ENCODE assay signal across 31 cellular contexts in genomic region chr2:241675885-241676284, GRCh38. TPM values are rescaled to one million over a fixed set of nuclear protein-coding genes. Genes with fewer than 3 reads are reported as not detected.
A peak's percentile ranks its signal among the peaks of the same experiment; 100 is the strongest.
DNase-seq lines count a peak whose midpoint lies in the region; ATAC-seq, FAIRE-seq and TF ChIP-seq lines count a peak whose summit lies in the region.
"Had no signal": no experiment of that assay in that cellular context is flagged by ENCODE, and none has a peak within 500 bp of the region (broad histone marks: within the 10 kb centered on the region; RNA-seq: fewer than 3 reads in every experiment).

No MANE protein-coding gene starts in this region.

- no peak for TF ChIP-seq EP300 in HepG2 (IDR thresholded peaks at IDR 0.05; ENCODE audit: low read depth in 2 of 2, low read length in 2 of 2)
- TF ChIP-seq EP300 in HepG2 (CRISPR knock-in tag; IDR thresholded peaks at IDR 0.05; ENCODE audit: borderline replicate concordance), result no peak

- no peak overlapping the region for H2AFZ ChIP-seq in HepG2 (ENCODE audit: low read length)

- H3K27me3 Mint-ChIP-seq in activated CD4-positive, alpha-beta T cell treated with anti-CD3 and anti-CD28 coated beads, Interleukin-2, amount 10 ng/mL, durations not matched to agents 7 days and 5 days, result no peaks in the 10 kb centered on the region
- H3K27me3 Mint-ChIP-seq: stimulated activated memory B cell treated with anti-CD40 and anti-IgM and Interleukin-4, amounts not matched to agents 10 μg/mL and 1 μg/mL and 100 μg/mL, for 72 hours; T-helper 17 cell had no signal

- CTCF ChIA-PET in HepG2 (lab: Yijun Ruan, JAX; ENCODE audit: low intra/inter-chr PET ratio, low total read pairs), result no interaction called here
- CTCF ChIA-PET in activated CD4-positive, alpha-beta T cell treated with anti-CD3 and anti-CD28 coated beads, Interleukin-2, amount 10 ng/mL, durations not matched to agents 7 days and 5 days (lab: Charles Lee), result interaction anchor here (0.9 kb wide), 1 partner anchor 21 kb away, joined by 6 read pairs; no protein-coding TSS in a partner anchor

- no peaks in the 10 kb centered on the region for H3K27me3 ChIP-seq in HepG2 (ENCODE audit: control insufficient read depth in 1 of 2, insufficient read depth in 2 of 2, low read length in 2 of 2)
- H3K27me3 ChIP-seq in right lobe of liver, result no peaks in the 10 kb centered on the region
- H3K27me3 ChIP-seq: BLaER1 treated with 17β-estradiol and CSF1 and Interleukin-3, amounts not matched to agents 10 nM and 100 nM; ovary; testis; uterus had no signal

- no TSS peak for BruUV-seq in HepG2 (replicated peaks; lab: Mats Ljungman, UMichigan)

- H3K4me2 ChIP-seq in HepG2 (ENCODE audit: low read depth, low read length), result no peak overlapping the region
- H3K4me2 ChIP-seq: BLaER1 treated with 17β-estradiol and CSF1 and Interleukin-3, amounts not matched to agents 10 nM and 100 nM; SK-N-SH had no signal

- H3K4me3 ChIP-seq in HepG2 (replicated peaks in 1 of 3; ENCODE audit: insufficient read depth in 1 of 3, low read depth in 2 of 3, low read length in 3 of 3), result no peak overlapping the region
- H3K4me3 ChIP-seq in right lobe of liver, result no peak overlapping the region
- H3K4me3 ChIP-seq in choroid plexus epithelial cell (ENCODE audit: low read depth, low read length), result no peak overlapping the region
- H3K4me3 ChIP-seq: BLaER1 treated with 17β-estradiol and CSF1 and Interleukin-3, amounts not matched to agents 10 nM and 100 nM; lung; ovary; testis; uterus had no signal

- in situ Hi-C loops in HepG2 (cut with HindIII; ENCODE audit: extremely low pct_ligation_motif_present, low pct_unique_long_range_greater_than_20kb), result no loop called here

- H3K9ac ChIP-seq in HepG2 (ENCODE audit: insufficient read depth, low read depth, low read length), result no peak overlapping the region
- H3K9ac ChIP-seq: BLaER1 treated with 17β-estradiol and CSF1 and Interleukin-3, amounts not matched to agents 10 nM and 100 nM; SK-N-SH had no signal

- H3K4me3 Mint-ChIP-seq in activated CD4-positive, alpha-beta T cell treated with anti-CD3 and anti-CD28 coated beads, Interleukin-2, amount 10 ng/mL, durations not matched to agents 7 days and 5 days, result no peak overlapping the region
- H3K4me3 Mint-ChIP-seq: activated T-cell treated with anti-CD3 and anti-CD28 coated beads, Interleukin-2, amount 50 U/mL, for 72 hours; nephron progenitor cell; stimulated activated memory B cell treated with anti-CD40 and anti-IgM and Interleukin-4, amounts not matched to agents 10 μg/mL and 1 μg/mL and 100 μg/mL, for 72 hours; T-helper 17 cell had no signal

- no peaks in the 10 kb centered on the region for H3K4me1 ChIP-seq in HepG2 (ENCODE audit: insufficient read depth, low read length)
- H3K4me1 ChIP-seq in right lobe of liver, result no peaks in the 10 kb centered on the region
- H3K4me1 ChIP-seq: testis, uterus had no signal

- H3K79me2 ChIP-seq in HepG2 (ENCODE audit: insufficient read depth, low read length), result no peaks in the 10 kb centered on the region

- ATAC-seq in HepG2 (peak; percentile 6), right lobe of liver (no peak), GM21390 (IDR thresholded peaks at IDR 0.05; ENCODE audit: unreplicated experiment) (no peak)
- ATAC-seq: activated T-cell treated with anti-CD3 and anti-CD28 coated beads, Interleukin-2, amount 50 U/mL, for 72 hours; HCT116; stimulated activated memory B cell treated with anti-CD40 and anti-IgM and Interleukin-4, amounts not matched to agents 10 μg/mL and 1 μg/mL and 100 μg/mL, for 72 hours; T-helper 17 cell had no signal

- H3K9me3 ChIP-seq in HepG2 (ENCODE audit: low read length) (no peaks in the 10 kb centered on the region), right lobe of liver (no peaks in the 10 kb centered on the region)
- H3K9me3 ChIP-seq: BLaER1 treated with 17β-estradiol and CSF1 and Interleukin-3, amounts not matched to agents 10 nM and 100 nM; ovary; SK-N-SH; testis; uterus had no signal

- TF ChIP-seq POLR2A in HepG2 (IDR thresholded peaks at IDR 0.05; ENCODE audit: insufficient read depth in 1 of 2, low read depth in 2 of 2, low read length in 2 of 2) (no peak), right lobe of liver (IDR thresholded peaks at IDR 0.05) (no peak)

- 0 out of 2 replicates have a peak, but pooled peaks have one; percentile 7 for TF ChIP-seq CTCF in HepG2 (CRISPR knock-in tag; IDR thresholded peaks at IDR 0.05)
- TF ChIP-seq CTCF in right lobe of liver (IDR thresholded peaks at IDR 0.05), result no peak
- TF ChIP-seq CTCF in choroid plexus epithelial cell (conservative IDR thresholded peaks at IDR 0.05; ENCODE audit: low read depth, low read length), result peak; percentile 6

- no peaks in the 10 kb centered on the region for H3K9me3 Mint-ChIP-seq in activated CD4-positive, alpha-beta T cell treated with anti-CD3 and anti-CD28 coated beads, Interleukin-2, amount 10 ng/mL, durations not matched to agents 7 days and 5 days
- H3K9me3 Mint-ChIP-seq: activated T-cell treated with anti-CD3 and anti-CD28 coated beads, Interleukin-2, amount 50 U/mL, for 72 hours; nephron progenitor cell; stimulated activated memory B cell treated with anti-CD40 and anti-IgM and Interleukin-4, amounts not matched to agents 10 μg/mL and 1 μg/mL and 100 μg/mL, for 72 hours had no signal

- no peak overlapping the region for H3K27ac ChIP-seq in HepG2 (ENCODE audit: extremely low read length, insufficient read depth, low read length)
- no peak overlapping the region for H3K27ac ChIP-seq in right lobe of liver
- H3K27ac ChIP-seq: BLaER1 treated with 17β-estradiol and CSF1 and Interleukin-3, amounts not matched to agents 10 nM and 100 nM; ovary; testis; uterus had no signal

- H4K20me1 ChIP-seq in HepG2 (ENCODE audit: insufficient read depth, low read length), result no peaks in the 10 kb centered on the region

- POLR2A ChIA-PET in HepG2 (lab: Yijun Ruan, JAX), result interaction anchor here (1.4 kb wide), 1 partner anchor 11 kb away, joined by 7 read pairs; the partner anchor contains the start of gene DTYMK
- POLR2A ChIA-PET in activated CD4-positive, alpha-beta T cell treated with anti-CD3 and anti-CD28 coated beads, Interleukin-2, amount 10 ng/mL, durations not matched to agents 7 days and 5 days (lab: Charles Lee), result no interaction called here

- no peak for FAIRE-seq in HepG2 (lab: Jason Lieb, UNC)
- FAIRE-seq: endometrium, GM12892 had no signal

- peaks cover 35 to 69% of the 10 kb centered on the region in 2 experiments for H3K36me3 ChIP-seq in HepG2 (replicated peaks in 1 of 2; ENCODE audit: control insufficient read depth in 1 of 2, insufficient read depth in 2 of 2, low read length in 2 of 2)
- peaks cover 0 to 11% (median 0%) of the 10 kb centered on the region in 4 donors for H3K36me3 ChIP-seq in right lobe of liver
- H3K36me3 ChIP-seq: ovary, uterus had no signal

- intact Hi-C loops in HepG2 (cut with micrococcal nuclease; ENCODE audit: unreplicated experiment), result no loop called here
- intact Hi-C loops in right lobe of liver (cut with DNase I), result no loop called here

- DNase-seq in HepG2 (ENCODE audit: low spot score) (no peak), right lobe of liver (no peak), choroid plexus epithelial cell (ENCODE audit: low read depth) (no peak), NCI-H2171 treated with DMSO at 0.1 percent for 48 hours (lab: John Stamatoyannopoulos, UW) (no peak)
- no peak for DNase-seq in activated CD4-positive, alpha-beta T cell treated with anti-CD3 and anti-CD28 coated beads, Interleukin-2, amount 10 ng/mL, durations not matched to agents 7 days and 5 days
- DNase-seq: activated CD4-positive, alpha-beta T cell treated with anti-CD3 and anti-CD28 coated beads for 48 hours; activated naive CD4-positive, alpha-beta T cell treated with Interleukin-2 at 50 U/mL for 16 hours; activated T-cell treated with anti-CD3 and anti-CD28 coated beads, Interleukin-2, amount 50 U/mL, for 72 hours; COR-L47; DND-41; glutamatergic neuron; kidney glomerular epithelial cell; NCI-H1048; NCI-H187 treated with DMSO at 0.1 percent for 48 hours; NCI-H226; NCI-H774; nephron progenitor cell; ovary; retina; SK-N-SH; stimulated activated CD4-positive, alpha-beta T cell treated with anti-CD3 and anti-CD28 coated beads, Interleukin-4, amount 100 ng/mL, for 1 hour; T-helper 17 cell; testis; uterus had no signal

- no peak overlapping the region for H3K27ac Mint-ChIP-seq in activated CD4-positive, alpha-beta T cell treated with anti-CD3 and anti-CD28 coated beads, Interleukin-2, amount 10 ng/mL, durations not matched to agents 7 days and 5 days
- H3K27ac Mint-ChIP-seq: activated T-cell treated with anti-CD3 and anti-CD28 coated beads, Interleukin-2, amount 50 U/mL, for 72 hours; stimulated activated memory B cell treated with anti-CD40 and anti-IgM and Interleukin-4, amounts not matched to agents 10 μg/mL and 1 μg/mL and 100 μg/mL, for 72 hours had no signal

- H3K4me1 Mint-ChIP-seq in activated CD4-positive, alpha-beta T cell treated with anti-CD3 and anti-CD28 coated beads, Interleukin-2, amount 10 ng/mL, durations not matched to agents 7 days and 5 days, result peaks cover 16% of the 10 kb centered on the region
- H3K4me1 Mint-ChIP-seq: nephron progenitor cell had no signal

- H3K36me3 Mint-ChIP-seq in activated CD4-positive, alpha-beta T cell treated with anti-CD3 and anti-CD28 coated beads, Interleukin-2, amount 10 ng/mL, durations not matched to agents 7 days and 5 days (ENCODE audit: low read depth), result peaks cover 26% of the 10 kb centered on the region

- WGBS in HepG2 (ENCODE audit: low lambda C conversion rate), result 96% methylated on average over 7 of the region's 17 CpGs
- no CpG with 5 or more reads among the region's 17 CpGs for WGBS in right lobe of liver (ENCODE audit: insufficient coverage, low coverage, low lambda C conversion rate, missing lambda C conversion rate)

- TF ChIP-seq RAD21 in HepG2 (CRISPR knock-in tag; IDR thresholded peaks at IDR 0.05), result no peak

RNA-seq across cellular contexts. Expression of gene DTYMK, which starts 10.7 kb away (rescaled TPM):
- total RNA-seq in HepG2 (2016; rRNA removed; fragmentation: Illumina TruSeq; extraction: Trizol) (124 and 134 TPM in 2 replicates), right lobe of liver (10 to 100 TPM in 5 of 6 experiments, 1 to 10 TPM in 1; 9.9 to 21.5 (median 10.4) TPM)
- 63.0 and 77.3 TPM in 2 replicates for total RNA-seq in HepG2 (2016; cell fraction: cytosol; rRNA removed; fragmentation: Illumina TruSeq; extraction: Trizol; ENCODE audit: low read depth)
- 125 and 130 TPM in 2 replicates for total RNA-seq in HepG2 (2016; cell fraction: insoluble cytoplasmic fraction; rRNA removed; fragmentation: Illumina TruSeq; extraction: Trizol)
- 99.9 and 116 TPM in 2 replicates for total RNA-seq in HepG2 (2016; cell fraction: membrane; rRNA removed; fragmentation: Illumina TruSeq; extraction: Trizol)
- total RNA-seq in HepG2 (2016; cell fraction: nucleus; rRNA removed; fragmentation: Illumina TruSeq; extraction: Trizol), result 56.0 and 67.3 TPM in 2 replicates
- polyA plus RNA-seq in HepG2 (2011; rRNA removed), result 39.5 and 57.5 TPM in 2 replicates
- 30.6 and 53.2 TPM in 2 replicates for polyA plus RNA-seq in HepG2 (2011; cell fraction: cytosol; rRNA removed)
- 36.9 and 39.6 TPM in 2 replicates for polyA plus RNA-seq in HepG2 (2011; cell fraction: nucleus; rRNA removed)
- 29.8 and 41.3 TPM in 2 replicates for polyA plus RNA-seq in HepG2 (2012)
- 57.1 and 73.3 TPM in 2 replicates for polyA plus RNA-seq in HepG2 (2016; cell fraction: cytosol; fragmentation: Illumina TruSeq; extraction: Trizol; ENCODE audit: low read depth)
- polyA plus RNA-seq in HepG2 (2016; cell fraction: insoluble cytoplasmic fraction; fragmentation: Illumina TruSeq; extraction: Trizol; ENCODE audit: low read depth), result 98.3 and 102 TPM in 2 replicates
- 74.9 and 82.8 TPM in 2 replicates for polyA plus RNA-seq in HepG2 (2016; cell fraction: membrane; fragmentation: Illumina TruSeq; extraction: Trizol; ENCODE audit: low read depth)
- 101 and 105 TPM in 2 replicates for polyA plus RNA-seq in HepG2 (2016; cell fraction: nucleus; fragmentation: Illumina TruSeq; extraction: Trizol; ENCODE audit: insufficient read depth, low read depth)
- polyA minus RNA-seq in HepG2 (2011; rRNA and poly(A)+ RNA removed; ENCODE audit: low replicate concordance), result 26.4 and 34.1 TPM in 2 replicates
- polyA minus RNA-seq in HepG2 (2011; cell fraction: cytosol; rRNA and poly(A)+ RNA removed), result 11.1 and 15.5 TPM in 2 replicates
- 13.2 and 17.9 TPM in 2 replicates for polyA minus RNA-seq in HepG2 (2011; cell fraction: nucleus; rRNA and poly(A)+ RNA removed)
- 10 to 100 TPM; 79.7 to 87.0 TPM for total RNA-seq in activated CD4-positive, alpha-beta T cell treated with anti-CD3 and anti-CD28 coated beads, Interleukin-2, amount 10 ng/mL, durations not matched to agents 7 days and 5 days

RNA-seq across cellular contexts. Expression of gene ING5, which starts 26.0 kb away (rescaled TPM):
- total RNA-seq in HepG2 (2016; rRNA removed; fragmentation: Illumina TruSeq; extraction: Trizol), result 56.7 and 61.9 TPM in 2 replicates
- 33.4 and 40.8 TPM in 2 replicates for total RNA-seq in HepG2 (2016; cell fraction: cytosol; rRNA removed; fragmentation: Illumina TruSeq; extraction: Trizol; ENCODE audit: low read depth)
- 56.8 and 63.9 TPM in 2 replicates for total RNA-seq in HepG2 (2016; cell fraction: insoluble cytoplasmic fraction; rRNA removed; fragmentation: Illumina TruSeq; extraction: Trizol)
- 47.0 and 50.8 TPM in 2 replicates for total RNA-seq in HepG2 (2016; cell fraction: membrane; rRNA removed; fragmentation: Illumina TruSeq; extraction: Trizol)
- total RNA-seq in HepG2 (2016; cell fraction: nucleus; rRNA removed; fragmentation: Illumina TruSeq; extraction: Trizol), result 51.6 and 62.1 TPM in 2 replicates
- polyA plus RNA-seq in HepG2 (2011; rRNA removed), result 71.9 and 86.9 TPM in 2 replicates
- 79.8 and 81.8 TPM in 2 replicates for polyA plus RNA-seq in HepG2 (2011; cell fraction: cytosol; rRNA removed)
- polyA plus RNA-seq in HepG2 (2011; cell fraction: nucleus; rRNA removed), result 137 and 149 TPM in 2 replicates
- 47.2 and 55.2 TPM in 2 replicates for polyA plus RNA-seq in HepG2 (2012)
- polyA plus RNA-seq in HepG2 (2016; cell fraction: cytosol; fragmentation: Illumina TruSeq; extraction: Trizol; ENCODE audit: low read depth), result 25.6 and 28.6 TPM in 2 replicates
- 56.0 and 56.2 TPM in 2 replicates for polyA plus RNA-seq in HepG2 (2016; cell fraction: insoluble cytoplasmic fraction; fragmentation: Illumina TruSeq; extraction: Trizol; ENCODE audit: low read depth)
- 51.0 and 51.1 TPM in 2 replicates for polyA plus RNA-seq in HepG2 (2016; cell fraction: membrane; fragmentation: Illumina TruSeq; extraction: Trizol; ENCODE audit: low read depth)
- polyA plus RNA-seq in HepG2 (2016; cell fraction: nucleus; fragmentation: Illumina TruSeq; extraction: Trizol; ENCODE audit: insufficient read depth, low read depth), result 128 and 130 TPM in 2 replicates
- 31.8 and 64.1 TPM in 2 replicates for polyA minus RNA-seq in HepG2 (2011; rRNA and poly(A)+ RNA removed; ENCODE audit: low replicate concordance)
- polyA minus RNA-seq in HepG2 (2011; cell fraction: cytosol; rRNA and poly(A)+ RNA removed), result 18.9 and 34.5 TPM in 2 replicates
- 55.4 and 70.4 TPM in 2 replicates for polyA minus RNA-seq in HepG2 (2011; cell fraction: nucleus; rRNA and poly(A)+ RNA removed)
- total RNA-seq in right lobe of liver, result 10 to 100 TPM in 5 of 6 experiments, 1 to 10 TPM in 1; 8.2 to 20.3 (median 13.0) TPM
- total RNA-seq in activated CD4-positive, alpha-beta T cell treated with anti-CD3 and anti-CD28 coated beads, Interleukin-2, amount 10 ng/mL, durations not matched to agents 7 days and 5 days, result 10 to 100 TPM; 39.9 to 45.4 TPM

RNA-seq across cellular contexts. Expression of gene ATG4B, which starts 38.4 kb away (rescaled TPM):
- total RNA-seq in HepG2 (2016; rRNA removed; fragmentation: Illumina TruSeq; extraction: Trizol), result 95.5 and 96.3 TPM in 2 replicates
- total RNA-seq in HepG2 (2016; cell fraction: cytosol; rRNA removed; fragmentation: Illumina TruSeq; extraction: Trizol; ENCODE audit: low read depth), result 36.7 and 38.3 TPM in 2 replicates
- 89.4 and 100 TPM in 2 replicates for total RNA-seq in HepG2 (2016; cell fraction: insoluble cytoplasmic fraction; rRNA removed; fragmentation: Illumina TruSeq; extraction: Trizol)
- total RNA-seq in HepG2 (2016; cell fraction: membrane; rRNA removed; fragmentation: Illumina TruSeq; extraction: Trizol), result 29.3 and 29.5 TPM in 2 replicates
- total RNA-seq in HepG2 (2016; cell fraction: nucleus; rRNA removed; fragmentation: Illumina TruSeq; extraction: Trizol), result 81.6 and 83.5 TPM in 2 replicates
- polyA plus RNA-seq in HepG2 (2011; rRNA removed), result 239 and 300 TPM in 2 replicates
- polyA plus RNA-seq in HepG2 (2011; cell fraction: cytosol; rRNA removed), result 143 and 145 TPM in 2 replicates
- 1,044 and 1,316 TPM in 2 replicates for polyA plus RNA-seq in HepG2 (2011; cell fraction: nucleus; rRNA removed)
- 190 and 212 TPM in 2 replicates for polyA plus RNA-seq in HepG2 (2012)
- 14.7 and 15.7 TPM in 2 replicates for polyA plus RNA-seq in HepG2 (2016; cell fraction: cytosol; fragmentation: Illumina TruSeq; extraction: Trizol; ENCODE audit: low read depth)
- polyA plus RNA-seq in HepG2 (2016; cell fraction: insoluble cytoplasmic fraction; fragmentation: Illumina TruSeq; extraction: Trizol; ENCODE audit: low read depth), result 75.1 and 104 TPM in 2 replicates
- polyA plus RNA-seq in HepG2 (2016; cell fraction: membrane; fragmentation: Illumina TruSeq; extraction: Trizol; ENCODE audit: low read depth), result 19.2 and 21.6 TPM in 2 replicates
- polyA plus RNA-seq in HepG2 (2016; cell fraction: nucleus; fragmentation: Illumina TruSeq; extraction: Trizol; ENCODE audit: insufficient read depth, low read depth), result 244 TPM in 2 replicates
- 85.8 and 275 TPM in 2 replicates for polyA minus RNA-seq in HepG2 (2011; rRNA and poly(A)+ RNA removed; ENCODE audit: low replicate concordance)
- polyA minus RNA-seq in HepG2 (2011; cell fraction: cytosol; rRNA and poly(A)+ RNA removed), result 75.1 and 78.1 TPM in 2 replicates
- 203 and 244 TPM in 2 replicates for polyA minus RNA-seq in HepG2 (2011; cell fraction: nucleus; rRNA and poly(A)+ RNA removed)
- total RNA-seq in right lobe of liver, result 10 to 100 TPM; 20.6 to 49.8 (median 39.3) TPM
- total RNA-seq in activated CD4-positive, alpha-beta T cell treated with anti-CD3 and anti-CD28 coated beads, Interleukin-2, amount 10 ng/mL, durations not matched to agents 7 days and 5 days, result 10 to 100 TPM; 75.0 to 88.3 TPM

RNA-seq across cellular contexts. Expression of gene THAP4, which starts 38.9 kb away (rescaled TPM):
- total RNA-seq in HepG2 (2016; rRNA removed; fragmentation: Illumina TruSeq; extraction: Trizol) (68.2 and 75.7 TPM in 2 replicates), right lobe of liver (10 to 100 TPM; 22.1 to 39.2 (median 25.0) TPM)
- 133 and 143 TPM in 2 replicates for total RNA-seq in HepG2 (2016; cell fraction: cytosol; rRNA removed; fragmentation: Illumina TruSeq; extraction: Trizol; ENCODE audit: low read depth)
- 59.6 and 76.6 TPM in 2 replicates for total RNA-seq in HepG2 (2016; cell fraction: insoluble cytoplasmic fraction; rRNA removed; fragmentation: Illumina TruSeq; extraction: Trizol)
- 167 and 184 TPM in 2 replicates for total RNA-seq in HepG2 (2016; cell fraction: membrane; rRNA removed; fragmentation: Illumina TruSeq; extraction: Trizol)
- total RNA-seq in HepG2 (2016; cell fraction: nucleus; rRNA removed; fragmentation: Illumina TruSeq; extraction: Trizol), result 30.7 and 35.8 TPM in 2 replicates
- polyA plus RNA-seq in HepG2 (2011; rRNA removed), result 59.7 and 70.2 TPM in 2 replicates
- 54.6 and 83.4 TPM in 2 replicates for polyA plus RNA-seq in HepG2 (2011; cell fraction: cytosol; rRNA removed)
- 44.5 and 45.2 TPM in 2 replicates for polyA plus RNA-seq in HepG2 (2011; cell fraction: nucleus; rRNA removed)
- 52.8 and 71.5 TPM in 2 replicates for polyA plus RNA-seq in HepG2 (2012)
- polyA plus RNA-seq in HepG2 (2016; cell fraction: cytosol; fragmentation: Illumina TruSeq; extraction: Trizol; ENCODE audit: low read depth), result 151 and 156 TPM in 2 replicates
- polyA plus RNA-seq in HepG2 (2016; cell fraction: insoluble cytoplasmic fraction; fragmentation: Illumina TruSeq; extraction: Trizol; ENCODE audit: low read depth), result 70.7 and 84.7 TPM in 2 replicates
- 183 and 195 TPM in 2 replicates for polyA plus RNA-seq in HepG2 (2016; cell fraction: membrane; fragmentation: Illumina TruSeq; extraction: Trizol; ENCODE audit: low read depth)
- 54.6 and 58.8 TPM in 2 replicates for polyA plus RNA-seq in HepG2 (2016; cell fraction: nucleus; fragmentation: Illumina TruSeq; extraction: Trizol; ENCODE audit: insufficient read depth, low read depth)
- 38.3 and 105 TPM in 2 replicates for polyA minus RNA-seq in HepG2 (2011; rRNA and poly(A)+ RNA removed; ENCODE audit: low replicate concordance)
- 40.5 and 45.2 TPM in 2 replicates for polyA minus RNA-seq in HepG2 (2011; cell fraction: cytosol; rRNA and poly(A)+ RNA removed)
- 18.9 and 20.6 TPM in 2 replicates for polyA minus RNA-seq in HepG2 (2011; cell fraction: nucleus; rRNA and poly(A)+ RNA removed)
- total RNA-seq in activated CD4-positive, alpha-beta T cell treated with anti-CD3 and anti-CD28 coated beads, Interleukin-2, amount 10 ng/mL, durations not matched to agents 7 days and 5 days, result 10 to 100 TPM; 35.4 to 37.0 TPM

RNA-seq across cellular contexts. Expression of gene D2HGDH, which starts 58.5 kb away (rescaled TPM):
- total RNA-seq in HepG2 (2016; rRNA removed; fragmentation: Illumina TruSeq; extraction: Trizol) (10.2 and 20.3 TPM in 2 replicates), right lobe of liver (10 to 100 TPM; 18.9 to 38.6 (median 25.9) TPM)
- total RNA-seq in HepG2 (2016; cell fraction: cytosol; rRNA removed; fragmentation: Illumina TruSeq; extraction: Trizol; ENCODE audit: low read depth), result 5.4 and 6.4 TPM in 2 replicates
- total RNA-seq in HepG2 (2016; cell fraction: insoluble cytoplasmic fraction; rRNA removed; fragmentation: Illumina TruSeq; extraction: Trizol), result 9.1 and 22.3 TPM in 2 replicates
- 6.5 and 7.3 TPM in 2 replicates for total RNA-seq in HepG2 (2016; cell fraction: membrane; rRNA removed; fragmentation: Illumina TruSeq; extraction: Trizol)
- total RNA-seq in HepG2 (2016; cell fraction: nucleus; rRNA removed; fragmentation: Illumina TruSeq; extraction: Trizol), result 18.0 and 21.4 TPM in 2 replicates
- polyA plus RNA-seq in HepG2 (2011; rRNA removed), result 19.2 and 20.5 TPM in 2 replicates
- polyA plus RNA-seq in HepG2 (2011; cell fraction: cytosol; rRNA removed), result 6.4 and 12.2 TPM in 2 replicates
- polyA plus RNA-seq in HepG2 (2011; cell fraction: nucleus; rRNA removed), result 166 and 260 TPM in 2 replicates
- 16.1 and 26.4 TPM in 2 replicates for polyA plus RNA-seq in HepG2 (2012)
- polyA plus RNA-seq in HepG2 (2016; cell fraction: cytosol; fragmentation: Illumina TruSeq; extraction: Trizol; ENCODE audit: low read depth), result 1.4 and 1.5 TPM in 2 replicates
- polyA plus RNA-seq in HepG2 (2016; cell fraction: insoluble cytoplasmic fraction; fragmentation: Illumina TruSeq; extraction: Trizol; ENCODE audit: low read depth), result 7.6 and 10.2 TPM in 2 replicates
- polyA plus RNA-seq in HepG2 (2016; cell fraction: membrane; fragmentation: Illumina TruSeq; extraction: Trizol; ENCODE audit: low read depth), result 3.0 and 3.4 TPM in 2 replicates
- 52.5 and 55.5 TPM in 2 replicates for polyA plus RNA-seq in HepG2 (2016; cell fraction: nucleus; fragmentation: Illumina TruSeq; extraction: Trizol; ENCODE audit: insufficient read depth, low read depth)
- polyA minus RNA-seq in HepG2 (2011; rRNA and poly(A)+ RNA removed; ENCODE audit: low replicate concordance), result 12.2 and 16.0 TPM in 2 replicates
- polyA minus RNA-seq in HepG2 (2011; cell fraction: cytosol; rRNA and poly(A)+ RNA removed), result 6.7 and 8.6 TPM in 2 replicates
- 21.5 and 26.5 TPM in 2 replicates for polyA minus RNA-seq in HepG2 (2011; cell fraction: nucleus; rRNA and poly(A)+ RNA removed)
- total RNA-seq in activated CD4-positive, alpha-beta T cell treated with anti-CD3 and anti-CD28 coated beads, Interleukin-2, amount 10 ng/mL, durations not matched to agents 7 days and 5 days, result 10 to 100 TPM; 18.5 to 29.2 TPM

Comparison
In these comparisons a context has a peak if more than half of its experiments do, and no peak if none do; other contexts are left out.
1. CTCF ChIP-seq: peak in HepG2 (single experiment) and choroid plexus epithelial cell (single experiment); none in right lobe of liver (0 of 4).